In the genomic region with DNA sequence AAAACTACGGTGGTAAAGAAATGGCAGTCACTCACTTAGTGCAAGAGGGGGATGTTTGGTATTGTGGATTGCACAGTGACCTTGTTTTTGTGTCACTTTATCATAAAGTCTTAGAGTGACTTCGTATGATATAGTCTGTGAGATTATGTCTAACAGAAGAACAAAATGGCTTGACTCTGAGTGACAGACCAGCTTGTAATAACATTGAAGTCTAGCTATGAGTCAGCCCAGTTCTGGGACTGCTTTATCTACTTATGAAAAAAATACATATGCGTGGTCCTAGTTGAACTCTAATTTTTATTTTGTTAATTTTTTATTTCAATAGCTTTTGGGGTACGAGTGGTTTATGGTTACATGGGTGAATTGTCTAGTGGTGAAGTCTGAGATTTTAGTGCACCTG, we compare ENCODE assay signal across 25 cellular contexts. TPM values are rescaled to one million over a fixed set of nuclear protein-coding genes. Genes with fewer than 3 reads are reported as not detected.
A peak's percentile ranks its signal among the peaks of the same experiment; 100 is the strongest.
DNase-seq lines count a peak whose midpoint lies in the region; ATAC-seq, FAIRE-seq and TF ChIP-seq lines count a peak whose summit lies in the region.
"Had no signal": no experiment of that assay in that cellular context is flagged by ENCODE, and none has a peak within 500 bp of the region (broad histone marks: within the 10 kb centered on the region; RNA-seq: fewer than 3 reads in every experiment).

No MANE protein-coding gene starts in this region.

- H4K20me1 ChIP-seq in OCI-LY3 (ENCODE audit: insufficient read depth, low read length) = no peaks in the 10 kb centered on the region; the same call in 1 of the 2 replicates

- intact Hi-C loops in esophagus squamous epithelium (cut with DNase I) (no loop called here), thyroid gland (cut with DNase I) (no loop called here)

- H3K4me2 ChIP-seq in OCI-LY3 (ENCODE audit: low read length) = peak overlapping the region; percentile 50
- H3K4me2 ChIP-seq: GM23338, KMS-11 had no signal

- no peak for TF ChIP-seq CTCF in OCI-LY3 (IDR thresholded peaks at IDR 0.05; ENCODE audit: low read depth, low read length)
- TF ChIP-seq CTCF in choroid plexus epithelial cell (conservative IDR thresholded peaks at IDR 0.05; ENCODE audit: low read depth, low read length) = no peak
- TF ChIP-seq CTCF in esophagus squamous epithelium (IDR thresholded peaks at IDR 0.05) = no peak
- no peak for TF ChIP-seq CTCF in thyroid gland (IDR thresholded peaks at IDR 0.05)

- peak overlapping the region; percentile 15 for H3K4me3 ChIP-seq in OCI-LY3 (ENCODE audit: low read length)
- H3K4me3 ChIP-seq in choroid plexus epithelial cell (ENCODE audit: low read depth, low read length) = no peak overlapping the region
- no peak overlapping the region for H3K4me3 ChIP-seq in esophagus squamous epithelium
- no peak overlapping the region for H3K4me3 ChIP-seq in thyroid gland (replicated peaks in 1 of 3)
- H3K4me3 ChIP-seq: GM23338, lung, Peyer's patch, spleen had no signal

- H3K27me3 ChIP-seq in OCI-LY3 (ENCODE audit: low read depth, low read length) (no peaks in the 10 kb centered on the region), esophagus squamous epithelium (no peaks in the 10 kb centered on the region), thyroid gland (no peaks in the 10 kb centered on the region)
- H3K27me3 ChIP-seq: Peyer's patch, spleen had no signal

- H3K79me2 ChIP-seq in OCI-LY3 (ENCODE audit: low read length) = 0 out of 2 replicates have a peak, but pooled peaks cover 10% of the 10 kb centered on the region

- peak; percentile 57 for DNase-seq in choroid plexus epithelial cell (ENCODE audit: low read depth)
- peak; percentile 34 for DNase-seq in myocyte (ENCODE audit: low read depth)
- no peak for DNase-seq in esophagus squamous epithelium (lab: John Stamatoyannopoulos, UW)
- no peak for DNase-seq in urothelium cell line (ENCODE audit: low spot score)
- DNase-seq in HT-29 (ENCODE audit: low spot score) = no peak
- DNase-seq in thyroid gland = no peak
- DNase-seq: activated CD4-positive, alpha-beta memory T cell treated with anti-CD3 and anti-CD28 coated beads for 36 hours; activated gamma-delta T cell treated with Interleukin-2 at 50 U/mL for 16 hours; activated T-cell treated with anti-CD3 and anti-CD28 coated beads for 4 hours; amygdala; C1 segment of cervical spinal cord; cerebellar nuclear complex; hypothalamus; islet precursor cell; NCI-H1048; NCI-H1930; NCI-H446 treated with DMSO at 0.1 percent for 48 hours; Peyer's patch; spleen had no signal

- peak; percentile 71 for ATAC-seq in GM18868 (IDR thresholded peaks at IDR 0.05; ENCODE audit: unreplicated experiment)
- ATAC-seq: GM23338 had no signal

- no peak overlapping the region for H2AFZ ChIP-seq in OCI-LY3 (ENCODE audit: low read depth, low read length)
- H2AFZ ChIP-seq: GM23338 had no signal

- WGBS in esophagus squamous epithelium, 2 donors = 70 to 75% methylated on average over 4 of the region's 4 CpGs
- 82 to 85% methylated on average over 4 of the region's 4 CpGs for WGBS in thyroid gland, 2 donors

- TF ChIP-seq POLR2A in esophagus squamous epithelium (IDR thresholded peaks at IDR 0.05) (no peak), thyroid gland (IDR thresholded peaks at IDR 0.05) (no peak)

- FAIRE-seq in urothelium cell line (lab: Jason Lieb, UNC) = no peak
- FAIRE-seq: G401.6 had no signal

- peaks cover 3% of the 10 kb centered on the region for H3K36me3 ChIP-seq in OCI-LY3 (replicated peaks; ENCODE audit: low read depth, low read length)
- H3K36me3 ChIP-seq in esophagus squamous epithelium = no peaks in the 10 kb centered on the region
- no peaks in the 10 kb centered on the region for H3K36me3 ChIP-seq in thyroid gland
- H3K36me3 ChIP-seq: Peyer's patch, spleen had no signal

- no peak overlapping the region for H3K27ac ChIP-seq in OCI-LY3 (ENCODE audit: low read length)
- no peak overlapping the region for H3K27ac ChIP-seq in esophagus squamous epithelium
- no peak overlapping the region for H3K27ac ChIP-seq in thyroid gland
- H3K27ac ChIP-seq: KMS-11, Peyer's patch, spleen had no signal

- H3K9ac ChIP-seq in OCI-LY3 (ENCODE audit: low read length) = no peak overlapping the region
- H3K9ac ChIP-seq: KMS-11 had no signal

- H3K9me3 ChIP-seq in OCI-LY3 (ENCODE audit: insufficient read depth, low read length) (no peaks in the 10 kb centered on the region), esophagus squamous epithelium (no peaks in the 10 kb centered on the region), thyroid gland (no peaks in the 10 kb centered on the region)
- H3K9me3 ChIP-seq: Peyer's patch, spleen had no signal

- H3K4me1 ChIP-seq in OCI-LY3 (ENCODE audit: low read length) (peaks cover 26% of the 10 kb centered on the region), esophagus squamous epithelium (no peaks in the 10 kb centered on the region), thyroid gland (peaks cover 0 to 6% of the 10 kb centered on the region in 2 donors)
- H3K4me1 ChIP-seq: Peyer's patch, spleen had no signal

RNA-seq across cellular contexts. Expression of gene DCLK2, which starts 20.0 kb away (rescaled TPM):
- 15.4 and 21.5 TPM in 2 replicates for total RNA-seq in myocyte
- polyA plus RNA-seq in myocyte (2012) = 36.3 TPM
- total RNA-seq in esophagus squamous epithelium = 1 to 10 TPM in 1 of 4 donors, under 1 TPM in 3; 0.61 to 4.0 (median 0.74) TPM
- not detected in 2 replicates for total RNA-seq in HT-29 (2014; rRNA removed; shearing (Covaris generic))
- total RNA-seq in thyroid gland = 10 to 100 TPM in 3 of 4 donors, 1 to 10 TPM in 1; 6.6 to 19.7 (median 12.3) TPM
- total RNA-seq: activated CD4-positive, alpha-beta memory T cell treated with anti-CD3 and anti-CD28 coated beads for 36 hours had no signal
- polyA plus RNA-seq: GM23338 had no signal

Comparison
In these comparisons a context has a peak if more than half of its experiments do, and no peak if none do; other contexts are left out.
1. DNase-seq: peak in choroid plexus epithelial cell (single experiment) and myocyte (single experiment); none in esophagus squamous epithelium (single experiment), urothelium cell line (single experiment), HT-29 (single experiment) and thyroid gland (0 of 2).